19 cellular contexts compared by ENCODE assay signal in genomic region chr11:75333807-75334140, GRCh38. TPM values are rescaled to one million over a fixed set of nuclear protein-coding genes. Genes with fewer than 3 reads are reported as not detected.
A peak's percentile ranks its signal among the peaks of the same experiment; 100 is the strongest.
DNase-seq lines count a peak whose midpoint lies in the region; ATAC-seq and TF ChIP-seq lines count a peak whose summit lies in the region.
"Had no signal": no experiment of that assay in that cellular context is flagged by ENCODE, and none has a peak within 500 bp of the region (broad histone marks: within the 10 kb centered on the region; RNA-seq: fewer than 3 reads in every experiment).

No MANE protein-coding gene starts in this region.

- no peak overlapping the region for H2BK12ac ChIP-seq in neuronal stem cell (ENCODE audit: low read length)

- no peak overlapping the region for H2BK5ac ChIP-seq in neuronal stem cell (ENCODE audit: low read length)

- peaks cover 0 to 51% (median 13%) of the 10 kb centered on the region in 11 experiments; a peak in 12 of 22 replicates for H3K36me3 ChIP-seq in BLaER1 treated with 17β-estradiol and CSF1 and Interleukin-3, amounts not matched to agents 10 nM and 100 nM
- peaks cover 27% of the 10 kb centered on the region for H3K36me3 ChIP-seq in NT2/D1 (ENCODE audit: insufficient read depth, insufficient read length, low read length)
- H3K36me3 ChIP-seq in esophagus muscularis mucosa, result no peaks in the 10 kb centered on the region
- no peaks in the 10 kb centered on the region for H3K36me3 ChIP-seq in neuronal stem cell (replicated peaks in 1 of 2; ENCODE audit: control insufficient read depth in 2 of 2, insufficient read depth in 2 of 2, low read length in 2 of 2)
- H3K36me3 ChIP-seq in uterus, result no peaks in the 10 kb centered on the region

- H3K27ac ChIP-seq in BLaER1 treated with 17β-estradiol and CSF1 and Interleukin-3, amounts not matched to agents 10 nM and 100 nM, result peak overlapping the region in 8 of 11 experiments; percentile 13 to 98 (median 45); a peak in 7 of 22 replicates
- H3K27ac ChIP-seq in esophagus muscularis mucosa (replicated peaks in 1 of 4), result peak overlapping the region; percentile 95 to 98 (median 97)
- H3K27ac ChIP-seq in neuronal stem cell (replicated peaks; ENCODE audit: low read length), result no peak overlapping the region
- no peak overlapping the region for H3K27ac ChIP-seq in uterus

- no peak for ATAC-seq in GM21447 (IDR thresholded peaks at IDR 0.05; ENCODE audit: unreplicated experiment)
- ATAC-seq in HG03342 (IDR thresholded peaks at IDR 0.05; ENCODE audit: unreplicated experiment), result no peak
- ATAC-seq: A549 had no signal

- no peaks in the 10 kb centered on the region for H3K27me3 ChIP-seq in BLaER1 treated with 17β-estradiol and CSF1 and Interleukin-3, amounts not matched to agents 10 nM and 100 nM
- no peaks in the 10 kb centered on the region for H3K27me3 ChIP-seq in NT2/D1 (ENCODE audit: insufficient read depth, insufficient read length)
- no peaks in the 10 kb centered on the region for H3K27me3 ChIP-seq in esophagus muscularis mucosa
- no peaks in the 10 kb centered on the region for H3K27me3 ChIP-seq in neuronal stem cell (ENCODE audit: control insufficient read depth in 3 of 3, insufficient read depth in 3 of 3, low read depth in 1 of 3, low read length in 3 of 3)
- H3K27me3 ChIP-seq in uterus, result no peaks in the 10 kb centered on the region

- no peak for TF ChIP-seq EP300 in esophagus muscularis mucosa (IDR thresholded peaks at IDR 0.05)

- peak overlapping the region; percentile 81 for H3K23ac ChIP-seq in neuronal stem cell (ENCODE audit: low read depth, low read length, poor library complexity)

- peaks cover 93 to 100% (median 98%) of the 10 kb centered on the region in 10 experiments for H3K4me1 ChIP-seq in BLaER1 treated with 17β-estradiol and CSF1 and Interleukin-3, amounts not matched to agents 10 nM and 100 nM
- H3K4me1 ChIP-seq in NT2/D1 (ENCODE audit: insufficient read depth, insufficient read length) (peaks cover 21% of the 10 kb centered on the region), esophagus muscularis mucosa (peaks cover 66 to 100% (median 100%) of the 10 kb centered on the region in 4 donors), neuronal stem cell (ENCODE audit: control insufficient read depth in 2 of 2, insufficient read depth in 1 of 2, low read depth in 1 of 2, low read length in 2 of 2) (peaks cover 6 to 12% of the 10 kb centered on the region in 2 donors), uterus (peaks cover 1 to 4% of the 10 kb centered on the region in 2 donors)

- no peak overlapping the region for H3K4ac ChIP-seq in neuronal stem cell (ENCODE audit: low read length)

- intact Hi-C loops in esophagus muscularis mucosa (cut with DNase I), result no loop called here
- intact Hi-C loops in uterus (cut with DNase I; ENCODE audit: low total_unique reads), result no loop called here

- peaks cover 2% of the 10 kb centered on the region for H3K79me1 ChIP-seq in neuronal stem cell (ENCODE audit: low read depth, low read length)

- no peak overlapping the region for H3K14ac ChIP-seq in neuronal stem cell (ENCODE audit: low read length)

- TF ChIP-seq POLR2A in esophagus muscularis mucosa (IDR thresholded peaks at IDR 0.05; ENCODE audit: low read depth) (no peak), uterus (IDR thresholded peaks at IDR 0.05) (no peak)

- no peak overlapping the region for H2AFZ ChIP-seq in neuronal stem cell (ENCODE audit: low read length)

- 86% methylated on average over 1 of the region's 7 CpGs for WGBS in esophagus muscularis mucosa
- WGBS in neuronal stem cell (ENCODE audit: extremely low coverage in 2 of 2, insufficient read length in 2 of 2, insufficient replicate concordance in 1 of 2), 2 donors, result no CpG with 5 or more reads among the region's 7 CpGs

- no peak overlapping the region for H2BK120ac ChIP-seq in neuronal stem cell (ENCODE audit: low read depth, low read length)

- H3K4me2 ChIP-seq in BLaER1 treated with 17β-estradiol and CSF1 and Interleukin-3, amounts not matched to agents 10 nM and 100 nM, result peak overlapping the region; percentile 94 to 100 (median 97); a peak in 19 of 22 replicates
- no peak overlapping the region for H3K4me2 ChIP-seq in neuronal stem cell (ENCODE audit: insufficient read depth, low read length, poor library complexity, severe bottlenecking)
- H3K4me2 ChIP-seq: A549 had no signal

- H4K8ac ChIP-seq in neuronal stem cell (ENCODE audit: low read depth, low read length), result no peak overlapping the region

- H3K4me3 ChIP-seq in BLaER1 treated with 17β-estradiol and CSF1 and Interleukin-3, amounts not matched to agents 10 nM and 100 nM, result no peak overlapping the region
- H3K4me3 ChIP-seq in NT2/D1 (ENCODE audit: insufficient read length, low read depth), result no peak overlapping the region
- H3K4me3 ChIP-seq in esophagus muscularis mucosa, result no peak overlapping the region
- H3K4me3 ChIP-seq in neuronal stem cell (ENCODE audit: low read length in 2 of 2), result no peak overlapping the region
- no peak overlapping the region for H3K4me3 ChIP-seq in uterus
- H3K4me3 ChIP-seq: A549 had no signal

- no peaks in the 10 kb centered on the region for H3K9me3 ChIP-seq in BLaER1 treated with 17β-estradiol and CSF1 and Interleukin-3, amounts not matched to agents 10 nM and 100 nM (replicated peaks in 1 of 11)
- H3K9me3 ChIP-seq in NT2/D1 (ENCODE audit: insufficient read depth, low read length), result no peaks in the 10 kb centered on the region
- no peaks in the 10 kb centered on the region for H3K9me3 ChIP-seq in esophagus muscularis mucosa
- H3K9me3 ChIP-seq in neuronal stem cell (replicated peaks in 1 of 2; ENCODE audit: control insufficient read depth in 2 of 2, insufficient read depth in 1 of 2, low read depth in 1 of 2, low read length in 2 of 2), result no peaks in the 10 kb centered on the region
- no peaks in the 10 kb centered on the region for H3K9me3 ChIP-seq in uterus
- H3K9me3 ChIP-seq: A549 had no signal

- DNase-seq in NT2/D1 (ENCODE audit: low read depth, low spot score), result no peak
- DNase-seq in esophagus muscularis mucosa (ENCODE audit: extremely low spot score), result no peak
- DNase-seq in neuronal stem cell (ENCODE audit: low spot score), result no peak
- DNase-seq in stimulated activated CD4-positive, alpha-beta T cell treated with anti-CD3 and anti-CD28 coated beads, Interleukin-1b, Interleukin-23, amount 100 ng/mL, for 48 hours, result no peak
- no peak for DNase-seq in uterus
- DNase-seq: activated naive CD4-positive, alpha-beta T cell treated with Interleukin-2 at 50 U/mL for 16 hours; activated T-cell treated with anti-CD3 and anti-CD28 coated beads, Interleukin-2, amount 50 U/mL, for 1 hour; amniotic stem cell; Kasumi-1; NCI-H1048; NCI-H187 treated with DMSO at 0.1 percent for 48 hours; NCI-H748 treated with DMSO at 0.1 percent for 48 hours; nucleus accumbens; retina; Right ventricle myocardium superior had no signal

- peak overlapping the region in 3 of 11 experiments; percentile 11 to 47 (median 47); a peak in 4 of 22 replicates for H3K9ac ChIP-seq in BLaER1 treated with 17β-estradiol and CSF1 and Interleukin-3, amounts not matched to agents 10 nM and 100 nM
- H3K9ac ChIP-seq in NT2/D1 (ENCODE audit: insufficient read length, low read depth) (peak overlapping the region; percentile 68), neuronal stem cell (ENCODE audit: low read depth, low read length, poor library complexity) (no peak overlapping the region)

- peak overlapping the region; percentile 89 for H2AK5ac ChIP-seq in neuronal stem cell (ENCODE audit: low read depth, low read length)

- no peak overlapping the region for H4K91ac ChIP-seq in neuronal stem cell (ENCODE audit: low read depth, low read length, poor library complexity)

- H3K18ac ChIP-seq in neuronal stem cell (ENCODE audit: low read length), result peak overlapping the region; percentile 62

- TF ChIP-seq CTCF in esophagus muscularis mucosa (IDR thresholded peaks at IDR 0.05) (no peak), uterus (IDR thresholded peaks at IDR 0.05) (no peak)

- no peak overlapping the region for H2BK15ac ChIP-seq in neuronal stem cell (ENCODE audit: low read length)

- H4K20me1 ChIP-seq in BLaER1 treated with 17β-estradiol and CSF1 and Interleukin-3, amounts not matched to agents 10 nM and 100 nM, result peaks cover 0 to 96% (median 16%) of the 10 kb centered on the region in 11 experiments; a peak in 12 of 22 replicates

RNA-seq across cellular contexts. Expression of gene ARRB1, which starts 17.7 kb away (rescaled TPM):
- total RNA-seq in esophagus muscularis mucosa (100 to 1,000 TPM in 1 of 4 donors, 10 to 100 TPM in 3; 41.1 to 102 (median 76.7) TPM), uterus (10 to 100 TPM; 23.1 to 61.8 (median 44.8) TPM)
- polyA plus RNA-seq in neuronal stem cell (2013, experiment 1 of 2), result 6.6 TPM
- 6.3 TPM for polyA plus RNA-seq in neuronal stem cell (2013, experiment 2 of 2)

Comparison
In these comparisons a context has a peak if more than half of its experiments do, and no peak if none do; other contexts are left out.
1. H3K27ac ChIP-seq: peak in BLaER1 treated with 17β-estradiol and CSF1 and Interleukin-3, amounts not matched to agents 10 nM and 100 nM (8 of 11) and esophagus muscularis mucosa (4 of 4); none in neuronal stem cell (single experiment) and uterus (0 of 2).